ENCODE assay signal across 1 cellular context in genomic region chr14:21269252-21270046, GRCh38.
TF ChIP-seq lines count a peak whose summit lies in the region.

Gene HNRNPC (minus strand): TSS chr14:21269442. CDS start chr14:21234193, 35,249 bp downstream.

TF ChIP-seq in HepG2, 621 proteins besides CTCF, POLR2A, EP300 and RAD21 (continued from another document and continues in another):
- peak; percentile 53 for TF ChIP-seq ZNF503 (CRISPR knock-in tag; IDR thresholded peaks at IDR 0.05)
- no peak for TF ChIP-seq ZNF841 (CRISPR knock-in tag; IDR thresholded peaks at IDR 0.05; ENCODE audit: borderline replicate concordance)
- no peak for TF ChIP-seq HMGA1 (CRISPR knock-in tag; conservative IDR thresholded peaks at IDR 0.05)
- peak; percentile 97 for TF ChIP-seq DR1 (CRISPR knock-in tag; IDR thresholded peaks at IDR 0.05)
- TF ChIP-seq FOXO1 (CRISPR knock-in tag; IDR thresholded peaks at IDR 0.05), result no peak; the same call in 1 of the 2 replicates
- TF ChIP-seq ZZZ3 (CRISPR knock-in tag; IDR thresholded peaks at IDR 0.05; ENCODE audit: borderline replicate concordance), result peak; percentile 87; the same call in 1 of the 2 replicates
- peak; percentile 62; the same call in 1 of the 2 replicates for TF ChIP-seq ZSCAN25 (CRISPR knock-in tag; IDR thresholded peaks at IDR 0.05)
- no peak for TF ChIP-seq FLYWCH1 (CRISPR knock-in tag; IDR thresholded peaks at IDR 0.05)
- TF ChIP-seq SKIL (CRISPR knock-in tag; IDR thresholded peaks at IDR 0.05; ENCODE audit: borderline replicate concordance), result no peak
- peak; percentile 83 for TF ChIP-seq HIVEP1 (CRISPR knock-in tag; IDR thresholded peaks at IDR 0.05)
- TF ChIP-seq CCDC6 (CRISPR knock-in tag; IDR thresholded peaks at IDR 0.05), result peak; percentile 85
- peak; percentile 70; the same call in 1 of the 2 replicates for TF ChIP-seq GMEB1 (CRISPR knock-in tag; IDR thresholded peaks at IDR 0.05; ENCODE audit: borderline replicate concordance)
- no peak for TF ChIP-seq GPN1 (CRISPR knock-in tag; IDR thresholded peaks at IDR 0.05; ENCODE audit: borderline replicate concordance)
- no peak; the same call in 1 of the 2 replicates for TF ChIP-seq EED (CRISPR knock-in tag; IDR thresholded peaks at IDR 0.05)
- TF ChIP-seq ZNF362 (CRISPR knock-in tag; IDR thresholded peaks at IDR 0.05; ENCODE audit: borderline replicate concordance), result peak; percentile 88; the same call in 1 of the 2 replicates
- TF ChIP-seq ZNF83 (CRISPR knock-in tag; IDR thresholded peaks at IDR 0.05; ENCODE audit: borderline replicate concordance), result 0 out of 2 replicates have a peak, but pooled peaks have one; percentile 59
- TF ChIP-seq KLF9 (CRISPR knock-in tag; IDR thresholded peaks at IDR 0.05; ENCODE audit: low read depth), result peak; percentile 81; the same call in 1 of the 2 replicates
- peak; percentile 15; the same call in 1 of the 2 replicates for TF ChIP-seq MTERF4 (CRISPR knock-in tag; IDR thresholded peaks at IDR 0.05)
- peak; percentile 76 for TF ChIP-seq ZNF18 (CRISPR knock-in tag; IDR thresholded peaks at IDR 0.05; ENCODE audit: insufficient replicate concordance)
- no peak for TF ChIP-seq ZNF589 (CRISPR knock-in tag; conservative IDR thresholded peaks at IDR 0.05)
- no peak for TF ChIP-seq ZBED4 (CRISPR knock-in tag; IDR thresholded peaks at IDR 0.05; ENCODE audit: borderline replicate concordance)
- TF ChIP-seq ZBTB14 (CRISPR knock-in tag; IDR thresholded peaks at IDR 0.05), result no peak
- no peak for TF ChIP-seq AGO2 (optimal IDR thresholded peaks at IDR 0.05; ENCODE audit: low read depth, low read length)
- 0 out of 2 replicates have a peak, but pooled peaks have one; percentile 69 for TF ChIP-seq ZBTB34 (CRISPR knock-in tag; IDR thresholded peaks at IDR 0.05)
- TF ChIP-seq ZSCAN30 (CRISPR knock-in tag; IDR thresholded peaks at IDR 0.05), result no peak; the same call in 1 of the 2 replicates
- peak; percentile 26; the same call in 1 of the 2 replicates for TF ChIP-seq GZF1 (CRISPR knock-in tag; IDR thresholded peaks at IDR 0.05)
- TF ChIP-seq RAD51 (IDR thresholded peaks at IDR 0.05; ENCODE audit: borderline replicate concordance), result no peak
- TF ChIP-seq ZNF562 (CRISPR knock-in tag; IDR thresholded peaks at IDR 0.05; ENCODE audit: borderline replicate concordance), result no peak
- TF ChIP-seq CBX1 (IDR thresholded peaks at IDR 0.05; ENCODE audit: low read depth), result peak; percentile 81
